In the genomic region with DNA sequence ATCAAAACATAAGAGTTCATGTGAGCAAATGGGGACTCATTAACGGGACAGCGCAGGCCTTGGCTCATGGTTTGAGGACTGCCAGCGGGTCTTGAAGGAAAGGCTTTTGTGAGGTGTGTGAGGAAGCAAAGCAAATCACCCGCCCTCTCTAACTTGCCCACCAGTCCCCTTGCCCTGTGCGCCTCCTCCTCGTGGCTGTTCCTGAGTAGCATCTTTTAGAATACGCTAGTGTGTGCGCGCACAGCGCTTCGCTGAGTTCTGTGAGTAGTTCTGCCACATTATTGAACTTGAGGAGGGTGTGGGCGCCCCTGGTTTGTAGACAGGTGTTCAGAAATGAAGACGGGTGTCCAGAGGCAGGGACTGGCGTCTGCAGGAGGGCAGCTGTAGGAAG, we compare ENCODE assay signal across 8 cellular contexts.
DNase-seq lines count a peak whose midpoint lies in the region; ATAC-seq and TF ChIP-seq lines count a peak whose summit lies in the region.
"Not testable (repeated sequence)": the region's sequence is repeated elsewhere in the genome, so short reads cannot be mapped to it uniquely, and the experiment has no call there.

No MANE protein-coding gene starts in this region.

- in situ Hi-C loops in IMR-90 (cut with MboI; ENCODE audit: low sequenced_read_pairs): not testable (repeated sequence)

- not testable (repeated sequence) for H2BK20ac ChIP-seq in IMR-90 (ENCODE audit: low read depth, low read length)

- TF ChIP-seq RAD21 in IMR-90 (IDR thresholded peaks at IDR 0.05; ENCODE audit: low read length): not testable (repeated sequence)

- peaks cover 14 to 27% of the 10 kb centered on the region in 2 donors for H3K9me3 Mint-ChIP-seq in stimulated activated naive B cell treated with anti-CD40 and anti-IgM and Interleukin-4, amounts not matched to agents 10 μg/mL and 1 μg/mL and 100 μg/mL, for 72 hours

- H3K14ac ChIP-seq in IMR-90 (replicated peaks; ENCODE audit: low read depth, low read length): not testable (repeated sequence)

- not testable (repeated sequence) for H3K27ac ChIP-seq in A673 (ENCODE audit: low read depth, low read length, poor library complexity, severe bottlenecking); IMR-90 (ENCODE audit: insufficient read depth, low read length)
- H3K27ac ChIP-seq in adrenal gland (peak overlapping the region in 3 of 5 donors; percentile 52 to 88 (median 86)), heart left ventricle (peak overlapping the region in 7 of 12 donors; percentile 53 to 83 (median 76)), left lung (peak overlapping the region in 1 of 2 donors; percentile 64)

- not testable (repeated sequence) for H2BK15ac ChIP-seq in IMR-90 (ENCODE audit: low read depth, low read length)

- H3K79me1 ChIP-seq in IMR-90 (ENCODE audit: low read depth in 1 of 2, low read length in 2 of 2): not testable (repeated sequence)

- H3K36me3 ChIP-seq in A673 (ENCODE audit: insufficient read depth, low read length, poor library complexity, severe bottlenecking); IMR-90 (ENCODE audit: control insufficient read depth, insufficient read depth, low read length); adrenal gland (replicated peaks in 1 of 2); endocrine pancreas (ENCODE audit: control insufficient read depth, insufficient read depth, low read length); heart left ventricle; left lung; neuron (ENCODE audit: insufficient read depth, low read length): not testable (repeated sequence)

- ATAC-seq in IMR-90 (ENCODE audit: low read depth): peak; percentile 24; the same call in 1 of the 2 replicates
- peak in 2 of 4 donors; percentile 5 to 15 for ATAC-seq in heart left ventricle
- peak; percentile 16 for ATAC-seq in left lung
- not testable (repeated sequence) for ATAC-seq in stimulated activated naive B cell treated with anti-CD40 and anti-IgM and Interleukin-4, amounts not matched to agents 10 μg/mL and 1 μg/mL and 100 μg/mL, for 72 hours (replicated peaks)

- not testable (repeated sequence) for TF ChIP-seq CTCF in A673 (conservative IDR thresholded peaks at IDR 0.05; ENCODE audit: low read depth, low read length); IMR-90 (conservative IDR thresholded peaks at IDR 0.05; ENCODE audit: low read depth, low read length); adrenal gland (IDR thresholded peaks at IDR 0.05); heart left ventricle (IDR thresholded peaks at IDR 0.05); left lung (IDR thresholded peaks at IDR 0.05)

- dilution Hi-C loops in IMR-90 (cut with HindIII; ENCODE audit: low sequenced_read_pairs, unreplicated experiment): not testable (repeated sequence)

- H3K9ac ChIP-seq in IMR-90 (ENCODE audit: low read depth, low read length): peak overlapping the region; percentile 23; the same call in 1 of the 2 replicates
- H3K9ac ChIP-seq in endocrine pancreas (ENCODE audit: control insufficient read depth, insufficient read depth, low read length): peak overlapping the region; percentile 34

- H4K8ac ChIP-seq in IMR-90 (ENCODE audit: low read depth in 2 of 2, low read length in 2 of 2): not testable (repeated sequence)

- H3K9me1 ChIP-seq in IMR-90 (ENCODE audit: insufficient read depth, low read length): not testable (repeated sequence)

- intact Hi-C loops in A673 (cut with micrococcal nuclease; ENCODE audit: unreplicated experiment); IMR-90 (cut with micrococcal nuclease); adrenal gland (cut with DNase I); left lung (cut with DNase I): not testable (repeated sequence)
- intact Hi-C loops in heart left ventricle (cut with DNase I): loop anchor here in 1 of 10 donors (5.0 kb wide), 1 partner anchor 91 kb away; the partner anchor contains the start of gene ZNF718

- H3K9me3 ChIP-seq in A673 (ENCODE audit: low read depth, low read length, poor library complexity, severe bottlenecking); adrenal gland (replicated peaks in 1 of 3); endocrine pancreas (ENCODE audit: control insufficient read depth, low read length): not testable (repeated sequence)
- H3K9me3 ChIP-seq in IMR-90 (ENCODE audit: control insufficient read depth, insufficient read depth, low read length) (peaks cover 34% of the 10 kb centered on the region), heart left ventricle (peaks cover 0 to 32% (median 0%) of the 10 kb centered on the region in 12 donors), left lung (peaks cover 0 to 74% of the 10 kb centered on the region in 2 donors), neuron (ENCODE audit: low read length) (peaks cover 33% of the 10 kb centered on the region)

- H4K20me1 ChIP-seq in IMR-90 (ENCODE audit: insufficient read depth, low read length): not testable (repeated sequence)

- H2AFZ ChIP-seq in IMR-90 (replicated peaks; ENCODE audit: low read length, poor library complexity): peak overlapping the region; percentile 83
- not testable (repeated sequence) for H2AFZ ChIP-seq in neuron (ENCODE audit: low read depth, low read length)

- not testable (repeated sequence) for H3K27ac Mint-ChIP-seq in stimulated activated naive B cell treated with anti-CD40 and anti-IgM and Interleukin-4, amounts not matched to agents 10 μg/mL and 1 μg/mL and 100 μg/mL, for 72 hours

- not testable (repeated sequence) for H2BK120ac ChIP-seq in IMR-90 (ENCODE audit: low read depth, low read length)

- H3K4me2 ChIP-seq in IMR-90 (ENCODE audit: low read depth, low read length): peak overlapping the region; percentile 81

- not testable (repeated sequence) for H3K4ac ChIP-seq in IMR-90 (ENCODE audit: low read depth, low read length)

- H3K36me3 Mint-ChIP-seq in stimulated activated naive B cell treated with anti-CD40 and anti-IgM and Interleukin-4, amounts not matched to agents 10 μg/mL and 1 μg/mL and 100 μg/mL, for 72 hours: peaks cover 23 to 49% of the 10 kb centered on the region in 2 donors

- not testable (repeated sequence) for H2BK5ac ChIP-seq in IMR-90 (ENCODE audit: low read depth, low read length, poor library complexity, severe bottlenecking)

- DNase-seq in A673 (ENCODE audit: low spot score) (peak; percentile 1), IMR-90 (peak; percentile 2), adrenal gland (peak in 3 of 7 donors; percentile 7 to 61 (median 20))
- not testable (repeated sequence) for DNase-seq in heart left ventricle; left lung; stimulated activated naive B cell treated with anti-CD40 and anti-IgM and Interleukin-4, amounts not matched to agents 10 μg/mL and 1 μg/mL and 100 μg/mL, for 72 hours

- CTCF ChIA-PET in A673 (lab: Charles Lee); IMR-90 (lab: Yijun Ruan, JAX): not testable (repeated sequence)

- H2AK5ac ChIP-seq in IMR-90 (ENCODE audit: low read depth, low read length): not testable (repeated sequence)

- H3K4me3 ChIP-seq in A673 (ENCODE audit: low read depth, low read length, poor library complexity, severe bottlenecking): peak overlapping the region; percentile 47
- peak overlapping the region; percentile 77 for H3K4me3 ChIP-seq in IMR-90 (ENCODE audit: insufficient read depth, low read depth, low read length)
- H3K4me3 ChIP-seq in adrenal gland: peak overlapping the region in 2 of 4 donors; percentile 56 to 65
- not testable (repeated sequence) for H3K4me3 ChIP-seq in endocrine pancreas (ENCODE audit: control insufficient read depth, insufficient read depth, low read length)
- H3K4me3 ChIP-seq in heart left ventricle: peak overlapping the region; percentile 57 to 93 (median 75)
- H3K4me3 ChIP-seq in left lung: peak overlapping the region; percentile 49 to 55
- peak overlapping the region; percentile 54 for H3K4me3 ChIP-seq in neuron (ENCODE audit: low read length)

- peaks cover 12 to 16% of the 10 kb centered on the region in 2 donors for H3K4me1 Mint-ChIP-seq in stimulated activated naive B cell treated with anti-CD40 and anti-IgM and Interleukin-4, amounts not matched to agents 10 μg/mL and 1 μg/mL and 100 μg/mL, for 72 hours

- H3K18ac ChIP-seq in IMR-90 (ENCODE audit: low read depth, low read length): not testable (repeated sequence)

- not testable (repeated sequence) for H2AK9ac ChIP-seq in IMR-90 (replicated peaks; ENCODE audit: low read depth, low read length, poor library complexity)

- H3K4me3 Mint-ChIP-seq in stimulated activated naive B cell treated with anti-CD40 and anti-IgM and Interleukin-4, amounts not matched to agents 10 μg/mL and 1 μg/mL and 100 μg/mL, for 72 hours: peak overlapping the region; percentile 25 to 62

- TF ChIP-seq POLR2A in IMR-90 (IDR thresholded peaks at IDR 0.05; ENCODE audit: low read depth, low read length); adrenal gland (IDR thresholded peaks at IDR 0.05); heart left ventricle (IDR thresholded peaks at IDR 0.05): not testable (repeated sequence)

- H3K23ac ChIP-seq in IMR-90 (ENCODE audit: low read depth, low read length): not testable (repeated sequence)

- BruUV-seq in A673 (replicated peaks; lab: Mats Ljungman, UMichigan): TSS peak; percentile 25
- not testable (repeated sequence) for BruUV-seq in IMR-90 (replicated peaks; lab: Mats Ljungman, UMichigan)

- WGBS in IMR-90 (ENCODE audit: extremely low coverage in 2 of 2, insufficient read length in 1 of 2), 2 experiments: 12% methylated on average over 8 of the region's 14 CpGs; no CpG with 5 or more reads in 1 of the 2 experiments
- 12 to 31% (median 28%) methylated on average over 11 to 14 of the region's 14 CpGs for WGBS in adrenal gland, 4 donors
- 18 to 27% (median 22%) methylated on average over 10 to 14 of the region's 14 CpGs for WGBS in heart left ventricle, 4 donors

- not testable (repeated sequence) for H3K27me3 ChIP-seq in A673 (replicated peaks; ENCODE audit: insufficient read depth, low read depth, low read length, poor library complexity); IMR-90 (ENCODE audit: control insufficient read depth, insufficient read depth, low read length); adrenal gland; endocrine pancreas (ENCODE audit: control insufficient read depth, insufficient read depth, low read length); heart left ventricle; neuron (ENCODE audit: insufficient read depth, low read length)
- H3K27me3 ChIP-seq in left lung: peaks cover 0 to 20% of the 10 kb centered on the region in 2 donors

- H4K91ac ChIP-seq in IMR-90 (ENCODE audit: insufficient read depth, low read depth, low read length): not testable (repeated sequence)

- POLR2A ChIA-PET in A673 (lab: Charles Lee; ENCODE audit: low non-redundant PET); IMR-90 (lab: Charles Lee; ENCODE audit: unreplicated experiment): not testable (repeated sequence)

- not testable (repeated sequence) for H3K27me3 Mint-ChIP-seq in stimulated activated naive B cell treated with anti-CD40 and anti-IgM and Interleukin-4, amounts not matched to agents 10 μg/mL and 1 μg/mL and 100 μg/mL, for 72 hours

- H3K56ac ChIP-seq in IMR-90 (ENCODE audit: extremely low read depth, insufficient read depth, low read length): not testable (repeated sequence)

- not testable (repeated sequence) for H3K4me1 ChIP-seq in A673 (ENCODE audit: insufficient read depth, low read length, poor library complexity, severe bottlenecking); IMR-90 (ENCODE audit: control insufficient read depth, insufficient read depth, low read length); adrenal gland (replicated peaks in 1 of 2); endocrine pancreas (ENCODE audit: control insufficient read depth, insufficient read depth, low read length); left lung; neuron (ENCODE audit: insufficient read depth, low read length)
- H3K4me1 ChIP-seq in heart left ventricle: peaks cover 0 to 13% (median 5%) of the 10 kb centered on the region in 12 donors

- not testable (repeated sequence) for H4K5ac ChIP-seq in IMR-90 (ENCODE audit: low read depth, low read length)
